10 cellular contexts compared by ENCODE assay signal in the genomic region with DNA sequence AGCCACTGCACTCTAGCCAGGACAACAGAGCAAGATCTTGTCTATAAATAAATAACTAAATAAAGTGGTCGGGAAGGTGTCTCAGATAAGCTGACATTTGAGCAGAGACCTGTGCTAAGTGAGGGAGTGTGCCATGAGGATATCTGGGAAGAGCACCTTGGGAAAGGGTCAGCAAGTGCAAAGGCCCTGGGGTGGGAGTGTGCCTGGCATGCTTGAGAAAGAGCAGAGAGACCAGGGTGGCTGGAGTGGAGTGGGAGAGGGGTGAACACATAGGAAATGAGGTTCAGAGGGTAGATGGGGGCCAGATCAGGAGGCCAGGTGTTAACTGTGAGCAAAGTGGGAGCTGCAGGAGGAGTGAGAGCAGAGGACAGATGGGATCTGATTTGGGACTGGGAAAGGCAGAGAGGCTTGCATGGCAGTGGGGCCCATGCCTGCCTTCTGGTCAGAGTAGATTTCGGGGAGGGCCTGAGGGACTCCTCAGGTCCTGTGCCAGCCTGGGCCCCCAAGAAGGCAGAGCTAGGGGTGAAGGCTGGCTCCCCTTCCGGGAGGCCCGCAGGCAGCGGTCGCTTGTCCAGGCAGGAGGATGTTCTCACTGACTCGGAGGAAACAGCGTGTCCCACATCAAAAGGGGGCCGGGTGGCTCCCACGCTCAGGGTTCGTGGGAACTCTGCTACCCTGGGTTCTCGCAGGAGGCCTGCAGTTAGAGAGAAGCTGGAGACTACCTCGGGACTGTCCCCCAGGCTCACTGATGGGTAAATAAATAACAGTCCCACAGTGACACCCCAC. TPM values are rescaled to one million over a fixed set of nuclear protein-coding genes. Genes with fewer than 3 reads are reported as not detected.
DNase-seq lines count a peak whose midpoint lies in the region; ATAC-seq and TF ChIP-seq lines count a peak whose summit lies in the region.
"Had no signal": no experiment of that assay in that cellular context is flagged by ENCODE, and none has a peak within 500 bp of the region (broad histone marks: within the 10 kb centered on the region; RNA-seq: fewer than 3 reads in every experiment).

No MANE protein-coding gene starts in this region.

- no peak for ATAC-seq in GM21381 (IDR thresholded peaks at IDR 0.05; ENCODE audit: unreplicated experiment)
- ATAC-seq in HG03095 (IDR thresholded peaks at IDR 0.05; ENCODE audit: unreplicated experiment) = no peak
- ATAC-seq: pancreas had no signal

- H3K27ac ChIP-seq in HEK293 (ENCODE audit: extremely low read depth, low read depth, low read length) (no peak overlapping the region), dorsolateral prefrontal cortex (peak overlapping the region in 2 of 59 donors; percentile 2 to 22)
- H3K27ac ChIP-seq: pancreas had no signal

- no peaks in the 10 kb centered on the region for H3K36me3 ChIP-seq in HEK293 (ENCODE audit: control insufficient read depth in 2 of 2, insufficient read depth in 1 of 2, low read length in 2 of 2)
- H3K36me3 ChIP-seq: pancreas had no signal

- peaks cover 0 to 4% (median 0%) of the 10 kb centered on the region in 45 donors for H3K27me3 ChIP-seq in dorsolateral prefrontal cortex
- H3K27me3 ChIP-seq: pancreas had no signal

- TF ChIP-seq CTCF in HEK293 (tag by site-specific recombination; IDR thresholded peaks at IDR 0.05) (no peak), dorsolateral prefrontal cortex (IDR thresholded peaks at IDR 0.05 in 54 of 56, conservative IDR thresholded peaks at IDR 0.05 in 2 of 56; ENCODE audit: low read depth in 1 of 56, partially characterized antibody in 56 of 56) (no peak)

- peak; percentile 73 to 80 for DNase-seq in activated CD4-positive, alpha-beta T cell treated with anti-CD3 and anti-CD28 coated beads, Interleukin-2, amount 50 U/mL, for 48 hours
- peak; percentile 35 for DNase-seq in central memory CD4-positive, alpha-beta T cell
- DNase-seq in stimulated activated CD8-positive, alpha-beta memory T cell treated with anti-CD3 and anti-CD28 coated beads, Interleukin-4, amount 100 ng/mL, for 24 hours (ENCODE audit: low read depth) = peak; percentile 51
- DNase-seq in dorsolateral prefrontal cortex (no peak), cerebellar cortex (ENCODE audit: low spot score) (no peak)
- DNase-seq: pancreas had no signal

- CTCF ChIA-PET in HEK293 (lab: Yijun Ruan, JAX) = interaction anchor here (0.7 kb wide), 1 partner anchor 13 kb away, joined by 3 read pairs; no protein-coding TSS in a partner anchor

- H3K4me3 ChIP-seq in HEK293 (ENCODE audit: low read depth, low read length) = no peak overlapping the region
- no peak overlapping the region for H3K4me3 ChIP-seq in dorsolateral prefrontal cortex
- H3K4me3 ChIP-seq: pancreas had no signal

- POLR2A ChIA-PET in HEK293 (lab: Yijun Ruan, JAX) = interaction anchor here (0.5 kb wide), 1 partner anchor 150 kb away, joined by 5 read pairs; no protein-coding TSS in a partner anchor

- no peaks in the 10 kb centered on the region for H3K9me3 ChIP-seq in HEK293 (ENCODE audit: control insufficient read depth, insufficient read depth, low read depth, low read length)
- H3K9me3 ChIP-seq: pancreas had no signal

- no peaks in the 10 kb centered on the region for H3K4me1 ChIP-seq in HEK293 (ENCODE audit: control insufficient read depth, insufficient read depth, low read length)

- intact Hi-C loops in dorsolateral prefrontal cortex (cut with DNase I) = no loop called here

TF ChIP-seq in HEK293, 187 proteins besides CTCF, POLR2A, EP300 and RAD21:
- no peak for TF ChIP-seq ZNF555 (tag by site-specific recombination; conservative IDR thresholded peaks at IDR 0.05)
- peak; percentile 93 for TF ChIP-seq ZNF623 (tag by site-specific recombination; IDR thresholded peaks at IDR 0.05)
TF ChIP-seq in HEK293: peak in this region for 1.

RNA-seq across cellular contexts. Expression of a gene that starts 32.6 kb away (rescaled TPM):
- 100 to 1,000 TPM in 1 of 120 experiments, 10 to 100 TPM in 119; 24.5 to 108 (median 51.0) TPM for total RNA-seq in dorsolateral prefrontal cortex
- total RNA-seq: M059J had no signal

RNA-seq across cellular contexts. Expression of a gene that starts 46.4 kb away (rescaled TPM):
- total RNA-seq in dorsolateral prefrontal cortex = 10 to 100 TPM; 17.0 to 95.6 (median 38.8) TPM
- total RNA-seq: M059J had no signal

Comparison
In these comparisons a context has a peak if more than half of its experiments do, and no peak if none do; other contexts are left out.
1. DNase-seq: peak in activated CD4-positive, alpha-beta T cell treated with anti-CD3 and anti-CD28 coated beads, Interleukin-2, amount 50 U/mL, for 48 hours (2 of 2), central memory CD4-positive, alpha-beta T cell (single experiment) and stimulated activated CD8-positive, alpha-beta memory T cell treated with anti-CD3 and anti-CD28 coated beads, Interleukin-4, amount 100 ng/mL, for 24 hours (single experiment); none in dorsolateral prefrontal cortex (0 of 10) and cerebellar cortex (single experiment).